ENCODE assay signal across 8 cellular contexts in genomic region chr2:111883661-111884591, GRCh38. TPM values are rescaled to one million over a fixed set of nuclear protein-coding genes. Genes with fewer than 3 reads are reported as not detected.
DNase-seq lines count a peak whose midpoint lies in the region; ATAC-seq, FAIRE-seq and TF ChIP-seq lines count a peak whose summit lies in the region.

Gene ANAPC1 (minus strand): TSS chr2:111884193. CDS start chr2:111880825, 3,368 bp downstream.

- FAIRE-seq in astrocyte (lab: Jason Lieb, UNC), result no peak

- TF ChIP-seq CTCF in astrocyte (IDR thresholded peaks at IDR 0.05; ENCODE audit: insufficient read depth, low read depth, low read length) (no peak), hepatocyte (IDR thresholded peaks at IDR 0.05; ENCODE audit: poor library complexity) (no peak), retinal pigment epithelial cell (conservative IDR thresholded peaks at IDR 0.05; ENCODE audit: low read depth, low read length) (peak; percentile 13)

- peak within 1 kb of the TSS; percentile 81 for H3K4me2 ChIP-seq in astrocyte (ENCODE audit: low read length)
- peak within 1 kb of the TSS; percentile 95 for H3K4me2 ChIP-seq in hepatocyte

- peak within 1 kb of the TSS; percentile 95 for H3K4me3 Mint-ChIP-seq in astrocyte (ENCODE audit: unreplicated experiment)

- H3K27ac ChIP-seq in astrocyte (ENCODE audit: low read depth, low read length) (peak within 1 kb of the TSS; percentile 72), hepatocyte (peak within 1 kb of the TSS; percentile 88)

- WGBS in hepatocyte (ENCODE audit: low lambda C conversion rate, missing lambda C conversion rate), result under 1% methylated on average over 73 of the region's 73 CpGs

- H3K9me3 Mint-ChIP-seq in astrocyte (ENCODE audit: unreplicated experiment), result no peaks in the 10 kb centered on the region

- no peaks in the 10 kb centered on the region for H3K9me3 ChIP-seq in astrocyte (ENCODE audit: insufficient read depth, low read depth, low read length)
- H3K9me3 ChIP-seq in hepatocyte (ENCODE audit: low read depth), result no peaks in the 10 kb centered on the region

- peak within 1 kb of the TSS; percentile 85 for H3K4me3 ChIP-seq in astrocyte (ENCODE audit: insufficient read depth, low read depth, low read length)
- peak within 1 kb of the TSS; percentile 96 for H3K4me3 ChIP-seq in hepatocyte
- peak within 1 kb of the TSS; percentile 91 for H3K4me3 ChIP-seq in retinal pigment epithelial cell (ENCODE audit: low read length)

- H3K27me3 Mint-ChIP-seq in astrocyte (ENCODE audit: low read depth, unreplicated experiment), result no peaks in the 10 kb centered on the region

- peak within 1 kb of the TSS; percentile 86 for H2AFZ ChIP-seq in astrocyte (ENCODE audit: low read depth, low read length)
- H2AFZ ChIP-seq in hepatocyte, result peak within 1 kb of the TSS; percentile 82

- H4K20me1 ChIP-seq in astrocyte (ENCODE audit: insufficient read depth, low read length) (no peaks in the 10 kb centered on the region), hepatocyte (ENCODE audit: insufficient read depth, poor library complexity, severe bottlenecking) (peaks cover 2% of the 10 kb centered on the region)

- H3K79me2 ChIP-seq in astrocyte (ENCODE audit: insufficient read depth, low read length) (peaks cover 25% of the 10 kb centered on the region), hepatocyte (peaks cover 24% of the 10 kb centered on the region)

- TF ChIP-seq POLR2A in GM18505 (IDR thresholded peaks at IDR 0.05; ENCODE audit: borderline replicate concordance, extremely low read depth, insufficient read depth, insufficient read length), result peak; percentile 85

- peak within 1 kb of the TSS; percentile 88 for H3K27ac Mint-ChIP-seq in astrocyte (ENCODE audit: unreplicated experiment)

- H3K9ac ChIP-seq in astrocyte (ENCODE audit: low read length), result peak within 1 kb of the TSS; percentile 84

- peaks cover 1% of the 10 kb centered on the region for H3K36me3 Mint-ChIP-seq in astrocyte (ENCODE audit: low read depth, unreplicated experiment)

- no peaks in the 10 kb centered on the region for H3K9me2 ChIP-seq in hepatocyte (replicated peaks; ENCODE audit: insufficient read depth)

- H3K36me3 ChIP-seq in astrocyte (ENCODE audit: insufficient read depth, low read length), result no peaks in the 10 kb centered on the region
- H3K36me3 ChIP-seq in hepatocyte (replicated peaks; ENCODE audit: insufficient read depth, low read depth), result no peaks in the 10 kb centered on the region

- peak; percentile 78 for ATAC-seq in GM18505 (IDR thresholded peaks at IDR 0.05; ENCODE audit: unreplicated experiment)
- peak; percentile 75 for ATAC-seq in HG02884 (IDR thresholded peaks at IDR 0.05; ENCODE audit: unreplicated experiment)
- no peak for ATAC-seq in GM18858 (IDR thresholded peaks at IDR 0.05; ENCODE audit: unreplicated experiment)

- H3K4me1 ChIP-seq in astrocyte (ENCODE audit: insufficient read depth, low read length) (no peaks in the 10 kb centered on the region), hepatocyte (ENCODE audit: insufficient read depth) (no peaks in the 10 kb centered on the region)

- H3K4me1 Mint-ChIP-seq in astrocyte (ENCODE audit: low read depth, unreplicated experiment), result peaks cover 2% of the 10 kb centered on the region

- H3K27me3 ChIP-seq in astrocyte (ENCODE audit: insufficient read depth, low read length), result no peaks in the 10 kb centered on the region
- H3K27me3 ChIP-seq in hepatocyte, result no peaks in the 10 kb centered on the region

- DNase-seq in NCI-H1694 treated with DMSO at 0.1 percent for 48 hours (lab: John Stamatoyannopoulos, UW), result peak; percentile 73
- DNase-seq in T-helper 22 cell (ENCODE audit: low read depth), result peak; percentile 73
- DNase-seq in astrocyte (ENCODE audit: low read depth), result peak; percentile 57
- peak; percentile 94 for DNase-seq in hepatocyte (ENCODE audit: low spot score)
- DNase-seq in retinal pigment epithelial cell (ENCODE audit: low read depth), result no peak

RNA-seq across cellular contexts. Expression of gene ANAPC1, which starts in this region (rescaled TPM):
- total RNA-seq in astrocyte (40.0 and 40.7 TPM in 2 replicates), hepatocyte (29.9 and 44.3 TPM in 2 replicates)
- 7.7 and 9.3 TPM in 2 replicates for polyA plus RNA-seq in hepatocyte
